In the genomic region with DNA sequence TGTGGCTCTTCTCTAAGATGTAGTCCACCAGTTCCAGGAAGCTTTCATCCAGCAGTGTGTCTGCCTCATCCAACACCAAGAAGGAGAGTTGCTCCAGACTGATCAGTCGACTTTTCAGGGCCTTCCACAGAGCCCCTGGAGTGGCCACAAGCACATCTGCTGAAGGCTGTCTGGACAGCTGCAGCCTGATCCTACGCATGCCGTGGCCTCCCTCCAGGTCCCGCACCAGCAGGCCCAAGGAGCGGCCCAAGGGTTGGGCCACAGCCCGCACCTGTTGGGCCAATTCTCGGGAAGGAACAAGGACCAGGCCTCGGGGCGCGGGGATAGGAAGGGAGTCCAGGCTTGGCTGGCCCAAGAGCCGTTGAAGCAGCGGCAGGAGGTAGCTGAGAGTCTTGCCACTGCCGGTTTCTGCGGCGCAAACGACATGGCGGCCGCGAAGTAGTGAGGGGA, we compare ENCODE assay signal across 8 cellular contexts. TPM values are rescaled to one million over a fixed set of nuclear protein-coding genes. Genes with fewer than 3 reads are reported as not detected.
A peak's percentile ranks its signal among the peaks of the same experiment; 100 is the strongest.
DNase-seq lines count a peak whose midpoint lies in the region; ATAC-seq and TF ChIP-seq lines count a peak whose summit lies in the region.

No MANE protein-coding gene starts in this region.

- ATAC-seq in Right ventricle myocardium inferior (no peak), gastroesophageal sphincter (no peak), gastrocnemius medialis (peak; percentile 11 to 17), GM18870 (IDR thresholded peaks at IDR 0.05; ENCODE audit: unreplicated experiment) (no peak)

- H3K4me1 ChIP-seq in cardiac muscle cell (ENCODE audit: low read depth) (peaks cover 8% of the 10 kb centered on the region), gastroesophageal sphincter (peaks cover 0 to 31% (median 22%) of the 10 kb centered on the region in 3 donors), gastrocnemius medialis (peaks cover 29% of the 10 kb centered on the region in 2 donors)

- intact Hi-C loops in Right ventricle myocardium inferior (cut with DNase I): loop anchor here (2.0 to 5.0 kb wide), 3 partner anchors 62 to 130 kb away; a partner anchor contains a TSS
- intact Hi-C loops in gastrocnemius medialis (cut with DNase I; ENCODE audit: low total_unique reads): no loop called here

- DNase-seq in cardiac muscle cell (ENCODE audit: low read depth in 1 of 2, low spot score in 1 of 2): no peak
- DNase-seq in Right ventricle myocardium inferior (ENCODE audit: missing footprints): no peak
- peak; percentile 8 for DNase-seq in T-helper 9 cell
- DNase-seq in gastrocnemius medialis: peak in 1 of 2 donors; percentile 24
- no peak for DNase-seq in NCI-H2107 treated with DMSO at 0.1 percent for 48 hours (lab: John Stamatoyannopoulos, UW; ENCODE audit: unreplicated experiment)
- DNase-seq in NCI-H1694 treated with DMSO at 0.1 percent for 48 hours (lab: John Stamatoyannopoulos, UW): no peak

- in situ Hi-C loops in gastrocnemius medialis (cut with MboI; ENCODE audit: low sequenced_read_pairs in 4 of 4): no loop called here

- TF ChIP-seq EP300 in gastroesophageal sphincter (IDR thresholded peaks at IDR 0.05): no peak

- no CpG with 5 or more reads among the region's 19 CpGs for WGBS in gastroesophageal sphincter (ENCODE audit: low coverage in 1 of 2), 2 donors

- H3K9me3 ChIP-seq in cardiac muscle cell (ENCODE audit: low read depth) (no peaks in the 10 kb centered on the region), gastroesophageal sphincter (no peaks in the 10 kb centered on the region), gastrocnemius medialis (no peaks in the 10 kb centered on the region)

- H3K27ac ChIP-seq in cardiac muscle cell: peak overlapping the region; percentile 95
- peak overlapping the region; percentile 59 to 90 (median 84) for H3K27ac ChIP-seq in gastroesophageal sphincter
- peak overlapping the region; percentile 88 to 98 (median 90) for H3K27ac ChIP-seq in gastrocnemius medialis

- TF ChIP-seq POLR2A in gastroesophageal sphincter (IDR thresholded peaks at IDR 0.05): no peak
- no peak for TF ChIP-seq POLR2A in gastrocnemius medialis (IDR thresholded peaks at IDR 0.05)

- H3K4me3 ChIP-seq in cardiac muscle cell: peak overlapping the region; percentile 85
- peak overlapping the region; percentile 67 to 75 for H3K4me3 ChIP-seq in gastroesophageal sphincter
- H3K4me3 ChIP-seq in gastrocnemius medialis: peak overlapping the region; percentile 79 to 99 (median 84)

- H3K27me3 ChIP-seq in cardiac muscle cell (no peaks in the 10 kb centered on the region), gastroesophageal sphincter (no peaks in the 10 kb centered on the region), gastrocnemius medialis (no peaks in the 10 kb centered on the region)

- TF ChIP-seq CTCF in cardiac muscle cell (IDR thresholded peaks at IDR 0.05; ENCODE audit: low read depth, low read length) (no peak), gastroesophageal sphincter (IDR thresholded peaks at IDR 0.05) (no peak), gastrocnemius medialis (IDR thresholded peaks at IDR 0.05 in 4 of 5, conservative IDR thresholded peaks at IDR 0.05 in 1 of 5) (no peak)

- H3K36me3 ChIP-seq in cardiac muscle cell (no peaks in the 10 kb centered on the region), gastroesophageal sphincter (peaks cover 0 to 22% of the 10 kb centered on the region in 2 donors), gastrocnemius medialis (peaks cover 0 to 11% of the 10 kb centered on the region in 2 donors)

RNA-seq across cellular contexts. Expression of a gene that starts 0.7 kb away (rescaled TPM):
- total RNA-seq in cardiac muscle cell (20.1 and 21.8 TPM in 2 replicates), Right ventricle myocardium inferior (7.5 TPM), gastroesophageal sphincter (10 to 100 TPM in 1 of 4 donors, 1 to 10 TPM in 3; 6.5 to 10.4 (median 8.0) TPM), gastrocnemius medialis (10 to 100 TPM in 2 of 4 donors, 1 to 10 TPM in 2; 6.2 to 16.1 (median 10.4) TPM)
- polyA plus RNA-seq in cardiac muscle cell: 15.3 and 20.3 TPM in 2 replicates

RNA-seq across cellular contexts. Expression of a gene that starts 0.8 kb away (rescaled TPM):
- total RNA-seq in cardiac muscle cell (18.3 and 21.3 TPM in 2 replicates), Right ventricle myocardium inferior (7.0 TPM), gastroesophageal sphincter (10 to 100 TPM in 1 of 4 donors, 1 to 10 TPM in 3; 7.2 to 15.0 (median 8.7) TPM), gastrocnemius medialis (1 to 10 TPM; 4.5 to 9.6 (median 7.1) TPM)
- 29.7 and 30.0 TPM in 2 replicates for polyA plus RNA-seq in cardiac muscle cell

RNA-seq across cellular contexts. Expression of a gene that starts 6.6 kb away (rescaled TPM):
- total RNA-seq in cardiac muscle cell (not detected in 2 replicates), Right ventricle myocardium inferior (not detected), gastroesophageal sphincter (not detected), gastrocnemius medialis (not detected)
- not detected in 2 replicates for polyA plus RNA-seq in cardiac muscle cell

RNA-seq across cellular contexts. Expression of a gene that starts 23.0 kb away (rescaled TPM):
- total RNA-seq in cardiac muscle cell: not detected in 2 replicates
- polyA plus RNA-seq in cardiac muscle cell: 0.82 TPM in 1 of 2 replicates, not detected in the other
- total RNA-seq in Right ventricle myocardium inferior: 0.87 TPM
- 1 to 10 TPM; 1.0 to 3.0 (median 1.8) TPM for total RNA-seq in gastroesophageal sphincter
- under 1 TPM in 2 of 4 donors, not detected in 2; 0.26 to 0.38 TPM for total RNA-seq in gastrocnemius medialis

RNA-seq across cellular contexts. Expression of a gene that starts 42.0 kb away (rescaled TPM):
- total RNA-seq in cardiac muscle cell (0.07 TPM in 1 of 2 replicates, not detected in the other), Right ventricle myocardium inferior (not detected), gastroesophageal sphincter (1 to 10 TPM in 1 of 4 donors, not detected in 3; 1.4 TPM), gastrocnemius medialis (not detected)
- polyA plus RNA-seq in cardiac muscle cell: 0.51 TPM in 1 of 2 replicates, not detected in the other

Comparison
In these comparisons a context has a peak if more than half of its experiments do, and no peak if none do; other contexts are left out.
1. ATAC-seq: peak in gastrocnemius medialis (2 of 2); none in Right ventricle myocardium inferior (single experiment), gastroesophageal sphincter (single experiment) and GM18870 (single experiment).
2. Peak in every context shown above with its lines, with median percentiles within 50 percentile points of each other: H3K27ac ChIP-seq and H3K4me3 ChIP-seq.